ENCODE assay signal across 8 cellular contexts in genomic region chr3:64224826-64225606, GRCh38. TPM values are rescaled to one million over a fixed set of nuclear protein-coding genes. Genes with fewer than 3 reads are reported as not detected.
DNase-seq lines count a peak whose midpoint lies in the region; ATAC-seq and TF ChIP-seq lines count a peak whose summit lies in the region.

Gene PRICKLE2 (minus strand): TSS chr3:64225466. CDS start chr3:64198927, 26,539 bp downstream.

- H3K9me3 ChIP-seq in breast epithelium (no peaks in the 10 kb centered on the region), gastrocnemius medialis (no peaks in the 10 kb centered on the region)

- TF ChIP-seq CTCF in breast epithelium (IDR thresholded peaks at IDR 0.05), result peak in 1 of 3 donors; percentile 57
- peak in 2 of 5 experiments; percentile 17 to 25 for TF ChIP-seq CTCF in gastrocnemius medialis (IDR thresholded peaks at IDR 0.05 in 4 of 5, conservative IDR thresholded peaks at IDR 0.05 in 1 of 5)

- H3K4me3 ChIP-seq in breast epithelium (peak within 1 kb of the TSS; percentile 27 to 64 (median 43)), gastrocnemius medialis (peak within 1 kb of the TSS; percentile 35 to 50 (median 44))

- intact Hi-C loops in breast epithelium (cut with DNase I; ENCODE audit: low total_unique reads) (no loop called here), gastrocnemius medialis (cut with DNase I; ENCODE audit: low total_unique reads) (loop anchor here (5.0 kb wide), 1 partner anchor 38 kb away; no protein-coding TSS in a partner anchor)

- ATAC-seq in GM19468 (IDR thresholded peaks at IDR 0.05; ENCODE audit: extremely low read depth, unreplicated experiment), result peak; percentile 74
- ATAC-seq in HG03565 (IDR thresholded peaks at IDR 0.05; ENCODE audit: unreplicated experiment), result peak; percentile 97
- ATAC-seq in gastrocnemius medialis, result peak; percentile 73 to 79

- peak; percentile 92 for DNase-seq in AG20443 (ENCODE audit: low spot score)
- DNase-seq in breast epithelium (ENCODE audit: low spot score in 2 of 2), result peak; percentile 64 to 89
- peak; percentile 67 for DNase-seq in iPS-NIHi11 (ENCODE audit: low spot score)
- peak; percentile 37 to 60 for DNase-seq in gastrocnemius medialis
- DNase-seq in activated gamma-delta T cell (lab: John Stamatoyannopoulos, UW), result no peak
- DNase-seq in activated naive CD4-positive, alpha-beta T cell (lab: John Stamatoyannopoulos, UW), result no peak

- H3K27me3 ChIP-seq in breast epithelium (no peaks in the 10 kb centered on the region), gastrocnemius medialis (no peaks in the 10 kb centered on the region)

- H3K4me1 ChIP-seq in breast epithelium, result peaks cover 7 to 11% of the 10 kb centered on the region in 2 donors
- peaks cover 19 to 37% of the 10 kb centered on the region in 2 donors for H3K4me1 ChIP-seq in gastrocnemius medialis

- H3K27ac ChIP-seq in breast epithelium (peak within 1 kb of the TSS; percentile 92 to 94), gastrocnemius medialis (peak within 1 kb of the TSS; percentile 65 to 79 (median 74))

- TF ChIP-seq POLR2A in breast epithelium (IDR thresholded peaks at IDR 0.05) (no peak), gastrocnemius medialis (IDR thresholded peaks at IDR 0.05) (peak in 1 of 2 donors; percentile 18)

- in situ Hi-C loops in gastrocnemius medialis (cut with MboI; ENCODE audit: low sequenced_read_pairs in 4 of 4), result no loop called here

- H3K36me3 ChIP-seq in breast epithelium, result no peaks in the 10 kb centered on the region
- H3K36me3 ChIP-seq in gastrocnemius medialis, result no peaks in the 10 kb centered on the region

RNA-seq across cellular contexts. Expression of gene PRICKLE2, which starts in this region (rescaled TPM):
- total RNA-seq in breast epithelium, result 10 to 100 TPM; 35.1 to 72.5 (median 44.5) TPM
- total RNA-seq in gastrocnemius medialis, result 1 to 10 TPM; 3.6 to 6.7 (median 4.6) TPM

Comparison
In these comparisons a context has a peak if more than half of its experiments do, and no peak if none do; other contexts are left out.
1. RNA of gene PRICKLE2 (total RNA-seq): 35.1 to 72.5 TPM in breast epithelium; 3.6 to 6.7 TPM in gastrocnemius medialis; every median in the first group is over 4 times any median in the second.
2. DNase-seq: peak in AG20443 (single experiment), breast epithelium (2 of 2), iPS-NIHi11 (single experiment) and gastrocnemius medialis (2 of 2); none in activated gamma-delta T cell (single experiment) and activated naive CD4-positive, alpha-beta T cell (0 of 4).
3. Peak in every context shown above with its lines, with median percentiles within 50 percentile points of each other: ATAC-seq.